Comparison of ENCODE assay signal across 14 cellular contexts in genomic region chr4:100169796-100170485, GRCh38.
"Had no signal": no experiment of that assay in that cellular context is flagged by ENCODE, and none has a peak within 500 bp of the region (broad histone marks: within the 10 kb centered on the region; RNA-seq: fewer than 3 reads in every experiment).

No MANE protein-coding gene starts in this region.

- H3K9me3 ChIP-seq: lower lobe of right lung, pancreas, thoracic aorta had no signal

- H3K4me3 Mint-ChIP-seq: activated CD8-positive, alpha-beta memory T cell treated with anti-CD3 and anti-CD28 coated beads, Interleukin-2, amount 10 ng/mL, durations not matched to agents 7 days and 5 days; activated naive CD8-positive, alpha-beta T cell treated with anti-CD3 and anti-CD28 coated beads for 36 hours; activated T-cell treated with anti-CD3 and anti-CD28 coated beads, Interleukin-2, amount 50 U/mL, for 24 hours; naive B cell; stimulated activated naive CD8-positive, alpha-beta T cell treated with anti-CD3 and anti-CD28 coated beads, Interleukin-15, amount 100 ng/mL, for 72 hours; T-helper 2 cell treated with Interferon-gamma antibody and Interleukin-4, amounts not matched to agents 5 μg/mL and 100 μg/mL, for 36 hours had no signal

- H3K36me3 ChIP-seq: lower lobe of right lung, pancreas, thoracic aorta had no signal

- H3K27me3 ChIP-seq: pancreas had no signal

- H3K27ac Mint-ChIP-seq: activated CD8-positive, alpha-beta memory T cell treated with anti-CD3 and anti-CD28 coated beads, Interleukin-2, amount 10 ng/mL, durations not matched to agents 7 days and 5 days; activated naive CD8-positive, alpha-beta T cell treated with anti-CD3 and anti-CD28 coated beads for 36 hours; activated T-cell treated with anti-CD3 and anti-CD28 coated beads, Interleukin-2, amount 50 U/mL, for 24 hours; naive B cell; stimulated activated naive CD8-positive, alpha-beta T cell treated with anti-CD3 and anti-CD28 coated beads, Interleukin-15, amount 100 ng/mL, for 72 hours; T-helper 2 cell treated with Interferon-gamma antibody and Interleukin-4, amounts not matched to agents 5 μg/mL and 100 μg/mL, for 36 hours had no signal

- H3K27ac ChIP-seq: lower lobe of right lung, pancreas, thoracic aorta had no signal

- H3K36me3 Mint-ChIP-seq: activated naive CD8-positive, alpha-beta T cell treated with anti-CD3 and anti-CD28 coated beads for 36 hours; naive B cell had no signal

- H3K9me3 Mint-ChIP-seq: activated naive CD8-positive, alpha-beta T cell treated with anti-CD3 and anti-CD28 coated beads for 36 hours; activated T-cell treated with anti-CD3 and anti-CD28 coated beads, Interleukin-2, amount 50 U/mL, for 24 hours; stimulated activated naive CD8-positive, alpha-beta T cell treated with anti-CD3 and anti-CD28 coated beads, Interleukin-15, amount 100 ng/mL, for 72 hours had no signal

- ATAC-seq: activated CD4-positive, CD25-positive, alpha-beta regulatory T cell treated with anti-CD3 and anti-CD28 coated beads, Interleukin-2, amount 50 U/mL, for 24 hours; activated CD8-positive, alpha-beta memory T cell treated with anti-CD3 and anti-CD28 coated beads, Interleukin-2, amount 10 ng/mL, durations not matched to agents 7 days and 5 days; lower lobe of right lung; pancreas; stimulated activated naive CD8-positive, alpha-beta T cell treated with anti-CD3 and anti-CD28 coated beads, Interleukin-15, amount 100 ng/mL, for 72 hours had no signal

- DNase-seq: activated CD8-positive, alpha-beta memory T cell treated with anti-CD3 and anti-CD28 coated beads, Interleukin-2, amount 10 ng/mL, durations not matched to agents 7 days and 5 days; activated effector memory CD4-positive, alpha-beta T cell treated with anti-CD3 and anti-CD28 coated beads, Interleukin-2, amount 50 U/mL, for 16 hours; activated naive CD8-positive, alpha-beta T cell treated with anti-CD3 and anti-CD28 coated beads for 36 hours; activated T-cell treated with anti-CD3 and anti-CD28 coated beads, Interleukin-2, amount 50 U/mL, for 24 hours; aorta; lower lobe of right lung; naive B cell; pancreas; stimulated activated CD4-positive, alpha-beta T cell treated with anti-CD3 and anti-CD28 coated beads, Interleukin-15, amount 100 ng/mL, for 24 hours; stimulated activated CD4-positive, alpha-beta T cell treated with anti-CD3 and anti-CD28 coated beads, Interleukin-4, amount 100 ng/mL, for 24 hours; stimulated activated naive CD8-positive, alpha-beta T cell treated with anti-CD3 and anti-CD28 coated beads, Interleukin-15, amount 100 ng/mL, for 72 hours had no signal

- H3K4me1 ChIP-seq: lower lobe of right lung, pancreas had no signal

- H3K4me3 ChIP-seq: lower lobe of right lung, pancreas, thoracic aorta had no signal

- H3K27me3 Mint-ChIP-seq: activated CD8-positive, alpha-beta memory T cell treated with anti-CD3 and anti-CD28 coated beads, Interleukin-2, amount 10 ng/mL, durations not matched to agents 7 days and 5 days; activated T-cell treated with anti-CD3 and anti-CD28 coated beads, Interleukin-2, amount 50 U/mL, for 24 hours; stimulated activated naive CD8-positive, alpha-beta T cell treated with anti-CD3 and anti-CD28 coated beads, Interleukin-15, amount 100 ng/mL, for 72 hours had no signal
